1 cellular context compared by ENCODE assay signal in the genomic region with DNA sequence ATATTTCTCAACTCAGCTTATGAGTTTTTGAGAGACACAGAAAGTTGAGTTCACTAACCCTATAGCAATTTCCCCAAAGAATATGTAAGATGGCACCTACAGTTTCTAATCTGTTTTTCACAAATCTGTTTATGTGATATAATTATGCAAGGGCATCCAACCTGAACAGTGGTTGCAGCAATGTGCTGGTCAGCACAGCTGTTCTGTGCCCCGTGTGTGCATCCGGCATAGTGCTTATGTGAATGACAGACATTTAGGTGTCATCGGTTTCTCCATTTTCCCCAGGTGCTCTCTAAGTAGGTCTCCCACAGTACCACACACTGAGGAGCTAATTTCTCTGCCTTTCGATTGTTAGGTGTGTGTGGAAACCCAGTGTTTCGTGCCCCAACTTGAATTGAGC.
TF ChIP-seq lines count a peak whose summit lies in the region.

No MANE protein-coding gene starts in this region.

TF ChIP-seq in GM12878, 131 proteins besides CTCF, POLR2A, EP300 and RAD21:
- no peak for TF ChIP-seq IRF3 (IDR thresholded peaks at IDR 0.05)
TF ChIP-seq in GM12878: peak in this region for 0.
